ENCODE assay signal across 25 cellular contexts in the genomic region with DNA sequence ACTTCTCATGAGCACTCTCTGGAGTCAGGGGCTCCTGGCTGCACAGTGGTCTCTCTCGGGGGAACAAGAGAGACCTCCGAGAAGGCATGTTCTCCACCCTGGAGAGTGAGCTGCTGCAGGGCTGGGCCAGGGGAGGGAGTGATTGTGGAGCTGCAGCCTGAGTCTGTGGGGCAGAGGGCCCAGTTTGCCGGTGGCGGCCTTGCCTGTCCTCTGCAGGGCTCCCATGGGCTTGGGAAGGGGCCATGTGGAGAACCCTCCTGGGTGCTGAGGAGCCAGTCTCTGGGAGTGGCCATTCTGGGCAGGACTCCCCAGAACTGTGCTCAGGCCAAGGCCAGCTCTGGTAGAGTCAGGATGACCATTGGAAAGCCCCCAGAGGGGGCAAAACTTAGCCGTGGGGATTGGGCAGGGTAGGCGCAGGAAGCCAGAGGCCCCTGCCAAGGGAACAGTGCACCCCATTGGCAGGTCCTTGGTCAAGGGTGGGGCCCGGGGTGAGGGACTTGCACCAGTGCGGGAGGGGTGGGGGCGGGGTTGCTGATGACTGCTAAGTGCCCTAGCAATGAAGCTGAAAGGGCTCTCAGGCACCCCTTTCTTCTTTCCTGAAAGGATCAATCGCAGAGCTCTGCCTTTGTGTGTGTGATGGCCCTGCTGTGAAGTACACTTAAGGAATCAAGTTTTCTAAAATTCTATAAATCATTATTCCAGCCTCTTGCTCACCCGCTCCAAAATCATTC.
DNase-seq lines count a peak whose midpoint lies in the region; ATAC-seq, FAIRE-seq and TF ChIP-seq lines count a peak whose summit lies in the region.
"Had no signal": no experiment of that assay in that cellular context is flagged by ENCODE, and none has a peak within 500 bp of the region (broad histone marks: within the 10 kb centered on the region; RNA-seq: fewer than 3 reads in every experiment).

No MANE protein-coding gene starts in this region.

- no peak overlapping the region; the same call in 1 of the 2 replicates for H4K8ac ChIP-seq in H1 (ENCODE audit: extremely low read depth, insufficient read depth, low read length)

- no peak for DNase-seq in CD8-positive, alpha-beta memory T cell
- DNase-seq in H1 (ENCODE audit: low read depth in 1 of 2, low spot score in 2 of 2) (no peak), NCI-H1436 (lab: John Stamatoyannopoulos, UW) (no peak), GF-D8 (lab: John Stamatoyannopoulos, UW) (no peak)
- DNase-seq: CD4-positive, alpha-beta memory T cell; cortex of kidney; DMS153; gastrocnemius medialis; left colon; NCI-H1048; NCI-H2029 treated with DMSO at 0.1 percent for 48 hours; NCI-H510A had no signal

- H3K27me3 ChIP-seq in CD8-positive, alpha-beta memory T cell (ENCODE audit: insufficient read depth, low read length, poor library complexity, severe bottlenecking): no peaks in the 10 kb centered on the region
- H3K27me3 ChIP-seq in H1 (replicated peaks in 1 of 4; ENCODE audit: control insufficient read depth in 3 of 4, extremely low read depth in 1 of 4, insufficient read depth in 3 of 4, low read length in 3 of 4): no peaks in the 10 kb centered on the region
- H3K27me3 ChIP-seq: ascending aorta, upper lobe of left lung had no signal

- H3K14ac ChIP-seq in H1 (ENCODE audit: insufficient read length): no peak overlapping the region

- H3K36me3 ChIP-seq in CD8-positive, alpha-beta memory T cell (ENCODE audit: insufficient read depth, low read length): no peaks in the 10 kb centered on the region
- no peaks in the 10 kb centered on the region for H3K36me3 ChIP-seq in H1 (ENCODE audit: control insufficient read depth in 2 of 4, insufficient read depth in 4 of 4, low read length in 3 of 4)
- H3K36me3 ChIP-seq: ascending aorta, gastrocnemius medialis, SJSA1, upper lobe of left lung had no signal

- H3K27ac ChIP-seq in CD8-positive, alpha-beta memory T cell (ENCODE audit: low read depth, low read length): no peak overlapping the region
- H3K27ac ChIP-seq in H1 (ENCODE audit: low read depth, low read length): no peak overlapping the region
- H3K27ac ChIP-seq: ascending aorta, gastrocnemius medialis, hepatocyte, SJSA1, upper lobe of left lung had no signal

- peaks cover 18 to 29% (median 21%) of the 10 kb centered on the region in 3 donors for H3K4me1 Mint-ChIP-seq in CD8-positive, alpha-beta memory T cell
- peaks cover 7 to 15% (median 8%) of the 10 kb centered on the region in 3 donors for H3K4me1 Mint-ChIP-seq in IgD-negative memory B cell

- H2BK12ac ChIP-seq in H1 (ENCODE audit: low read depth, low read length): peak overlapping the region; percentile 29; the same call in 1 of the 2 replicates

- no peak for TF ChIP-seq RAD21 in H1 (IDR thresholded peaks at IDR 0.05 in 1 of 2, conservative IDR thresholded peaks at IDR 0.05 in 1 of 2; ENCODE audit: low read depth in 2 of 2, low read length in 2 of 2)

- peaks cover 2% of the 10 kb centered on the region; the same call in 1 of the 2 replicates for H3K79me1 ChIP-seq in H1 (ENCODE audit: low read depth, low read length)

- no peak for TF ChIP-seq CTCF in H1 (IDR thresholded peaks at IDR 0.05; ENCODE audit: control extremely low read depth in 1 of 3, insufficient read depth in 1 of 3, low read depth in 1 of 3, low read length in 3 of 3)

- peaks cover 2 to 4% of the 10 kb centered on the region in 2 donors for H3K27me3 Mint-ChIP-seq in CD8-positive, alpha-beta memory T cell
- peaks cover 67% of the 10 kb centered on the region for H3K27me3 Mint-ChIP-seq in IgD-negative memory B cell
- H3K27me3 Mint-ChIP-seq: activated CD4-positive, alpha-beta T cell treated with anti-CD3 and anti-CD28 coated beads for 36 hours had no signal

- H2BK15ac ChIP-seq in H1 (ENCODE audit: low read length): no peak overlapping the region

- H3K4me3 ChIP-seq in CD8-positive, alpha-beta memory T cell (ENCODE audit: low read length): no peak overlapping the region
- H3K4me3 ChIP-seq in H1 (ENCODE audit: extremely low read depth in 1 of 4, insufficient read depth in 2 of 4, low read depth in 3 of 4, low read length in 4 of 4): no peak overlapping the region
- H3K4me3 ChIP-seq: ascending aorta, gastrocnemius medialis, hepatocyte, SJSA1, upper lobe of left lung had no signal

- CTCF ChIA-PET in CD8-positive, alpha-beta memory T cell (lab: Charles Lee): no interaction called here
- CTCF ChIA-PET in H1 (lab: Charles Lee; ENCODE audit: partially characterized antibody): interaction anchor here (0.7 kb wide), 1 partner anchor 22 kb away, joined by 3 read pairs; no protein-coding TSS in a partner anchor

- H3K4me2 ChIP-seq in H1 (ENCODE audit: insufficient read depth in 1 of 2, low read depth in 2 of 2, low read length in 2 of 2): no peak overlapping the region
- H3K4me2 ChIP-seq: hepatocyte had no signal

- whole genome bisulfite sequencing in H1 (ENCODE audit: extremely low coverage in 1 of 2, insufficient coverage in 1 of 2, insufficient read length in 1 of 2, insufficient replicate concordance in 2 of 2, low coverage in 1 of 2, low lambda C conversion rate in 2 of 2, missing lambda C conversion rate in 1 of 2), 2 experiments: 81% methylated on average over 6 of the region's 11 CpGs; no CpG with 5 or more reads in 1 of the 2 experiments

- H4K5ac ChIP-seq in H1 (ENCODE audit: insufficient read length, low read depth, low read length): no peak overlapping the region

- H4K20me1 ChIP-seq in H1 (replicated peaks in 1 of 2; ENCODE audit: control insufficient read depth in 1 of 2, insufficient read depth in 2 of 2, low read length in 2 of 2): no peaks in the 10 kb centered on the region

- H3K18ac ChIP-seq in H1 (ENCODE audit: extremely low read depth, low read length): no peak overlapping the region

- TF ChIP-seq EP300 in H1 (IDR thresholded peaks at IDR 0.05; ENCODE audit: borderline replicate concordance in 1 of 2, low read depth in 2 of 2, low read length in 2 of 2): no peak

- 0 out of 2 replicates have a peak, but pooled peaks cover 3% of the 10 kb centered on the region for H3K23me2 ChIP-seq in H1 (ENCODE audit: low read depth, low read length)

- no peak overlapping the region for H2AFZ ChIP-seq in H1 (ENCODE audit: low read length)
- H2AFZ ChIP-seq: hepatocyte had no signal

- H3K9me3 Mint-ChIP-seq in CD8-positive, alpha-beta memory T cell: no peaks in the 10 kb centered on the region
- peaks cover 2 to 16% (median 9%) of the 10 kb centered on the region in 3 donors for H3K9me3 Mint-ChIP-seq in IgD-negative memory B cell

- H2BK20ac ChIP-seq in H1 (ENCODE audit: low read length): peak overlapping the region; percentile 64; the same call in 1 of the 2 replicates

- H3K79me2 ChIP-seq in H1 (ENCODE audit: control insufficient read depth in 1 of 2, insufficient read depth in 2 of 2, low read length in 2 of 2): no peaks in the 10 kb centered on the region
- H3K79me2 ChIP-seq: hepatocyte had no signal

- peak overlapping the region in 4 of 7 donors; percentile 24 to 83 (median 66) for H3K4me3 Mint-ChIP-seq in CD8-positive, alpha-beta memory T cell
- H3K4me3 Mint-ChIP-seq in IgD-negative memory B cell: peak overlapping the region in 3 of 4 donors; percentile 37 to 79 (median 76)
- H3K4me3 Mint-ChIP-seq: activated CD4-positive, alpha-beta T cell treated with anti-CD3 and anti-CD28 coated beads for 36 hours had no signal

- no peak overlapping the region for H3K23ac ChIP-seq in H1 (ENCODE audit: insufficient read length)

- no peaks in the 10 kb centered on the region for H3K9me3 ChIP-seq in CD8-positive, alpha-beta memory T cell (ENCODE audit: low read length)
- no peaks in the 10 kb centered on the region for H3K9me3 ChIP-seq in H1 (ENCODE audit: insufficient read depth in 2 of 2, low read depth in 1 of 2, low read length in 1 of 2)
- H3K9me3 ChIP-seq: ascending aorta, gastrocnemius medialis, SJSA1, upper lobe of left lung had no signal

- H3K36me3 Mint-ChIP-seq in CD8-positive, alpha-beta memory T cell: no peaks in the 10 kb centered on the region
- H3K36me3 Mint-ChIP-seq in IgD-negative memory B cell: no peaks in the 10 kb centered on the region
- H3K36me3 Mint-ChIP-seq: CD4-positive, alpha-beta memory T cell had no signal

- no peak overlapping the region for H3K9ac ChIP-seq in H1 (replicated peaks in 1 of 4; ENCODE audit: extremely low read depth in 1 of 4, low read depth in 3 of 4, low read length in 3 of 4)

- peak; percentile 10 for ATAC-seq in GM19395 (IDR thresholded peaks at IDR 0.05; ENCODE audit: unreplicated experiment)
- no peak for ATAC-seq in HG03196 (IDR thresholded peaks at IDR 0.05; ENCODE audit: unreplicated experiment)
- ATAC-seq in HG02610 (IDR thresholded peaks at IDR 0.05; ENCODE audit: unreplicated experiment): no peak
- ATAC-seq: activated CD4-positive, alpha-beta T cell treated with anti-CD3 and anti-CD28 coated beads for 36 hours; gastrocnemius medialis; HCT116; left colon had no signal

- H2BK5ac ChIP-seq in H1 (ENCODE audit: low read depth, low read length): peak overlapping the region; percentile 89; the same call in 1 of the 2 replicates

- peaks cover 11% of the 10 kb centered on the region for H3K4me1 ChIP-seq in CD8-positive, alpha-beta memory T cell (ENCODE audit: insufficient read depth, low read length)
- peaks cover 4 to 23% (median 9%) of the 10 kb centered on the region in 4 experiments; a peak in 5 of 7 replicates for H3K4me1 ChIP-seq in H1 (replicated peaks in 1 of 4; ENCODE audit: control insufficient read depth in 3 of 4, insufficient read depth in 4 of 4, low read length in 3 of 4)
- H3K4me1 ChIP-seq: ascending aorta, gastrocnemius medialis, SJSA1, upper lobe of left lung had no signal

- 0 out of 2 replicates have a peak overlapping the region, but pooled peaks have one; percentile 17 for H2AK5ac ChIP-seq in H1 (ENCODE audit: low read depth, low read length)

- no peak for TF ChIP-seq POLR2A in H1 (IDR thresholded peaks at IDR 0.05; ENCODE audit: control extremely low read depth in 1 of 2, low read depth in 2 of 2, low read length in 2 of 2)

- FAIRE-seq in H1 (lab: Jason Lieb, UNC): no peak
- FAIRE-seq: endometrium, G401.6 had no signal

- POLR2A ChIA-PET in CD8-positive, alpha-beta memory T cell (lab: Charles Lee): no interaction called here
- POLR2A ChIA-PET in H1 (lab: Charles Lee; ENCODE audit: partially characterized antibody): no interaction called here

- H4K91ac ChIP-seq in H1 (replicated peaks; ENCODE audit: insufficient read length, low read length): peak overlapping the region; percentile 59

- no peak overlapping the region for H2BK120ac ChIP-seq in H1 (replicated peaks; ENCODE audit: low read depth, low read length)

- no peak overlapping the region for H3K56ac ChIP-seq in H1 (replicated peaks; ENCODE audit: insufficient read length, low read depth, low read length)

- peak overlapping the region in 4 of 8 donors; percentile 16 to 79 (median 48) for H3K27ac Mint-ChIP-seq in CD8-positive, alpha-beta memory T cell
- peak overlapping the region in 2 of 3 donors; percentile 55 to 63 for H3K27ac Mint-ChIP-seq in IgD-negative memory B cell
- H3K27ac Mint-ChIP-seq: activated CD4-positive, alpha-beta T cell treated with anti-CD3 and anti-CD28 coated beads for 36 hours; activated naive CD4-positive, alpha-beta T cell treated with anti-CD3 and anti-CD28 coated beads, Interleukin-2, amount 50 U/mL, for 72 hours had no signal

- no peak overlapping the region for H3K4ac ChIP-seq in H1 (replicated peaks; ENCODE audit: insufficient read length, low read depth, low read length)
